In genomic region chr7:11469028-11469718, GRCh38 we compare ENCODE assay signal across 16 cellular contexts.
"Had no signal": no experiment of that assay in that cellular context is flagged by ENCODE, and none has a peak within 500 bp of the region (broad histone marks: within the 10 kb centered on the region; RNA-seq: fewer than 3 reads in every experiment).

No MANE protein-coding gene starts in this region.

- H3K27ac Mint-ChIP-seq: activated CD4-positive, alpha-beta T cell treated with anti-CD3 and anti-CD28 coated beads, Interleukin-2, amount 10 ng/mL, durations not matched to agents 7 days and 5 days; activated naive CD4-positive, alpha-beta T cell treated with anti-CD3 and anti-CD28 coated beads, Interleukin-2, amount 10 ng/mL, durations not matched to agents 7 days and 5 days; activated naive CD8-positive, alpha-beta T cell treated with anti-CD3 and anti-CD28 coated beads, Interleukin-2, amount 50 U/mL, for 24 hours; memory B cell; naive thymus-derived CD8-positive, alpha-beta T cell; stimulated activated naive B cell treated with anti-CD40 and anti-IgM and Interleukin-4, amounts not matched to agents 10 μg/mL and 1 μg/mL and 100 μg/mL, for 72 hours had no signal

- DNase-seq: activated CD4-positive, alpha-beta T cell treated with anti-CD3 and anti-CD28 coated beads, Interleukin-2, amount 10 ng/mL, durations not matched to agents 7 days and 5 days; activated CD8-positive, alpha-beta memory T cell treated with anti-CD3 and anti-CD28 coated beads, Interleukin-2, amount 50 U/mL, for 4 hours; activated effector memory CD4-positive, alpha-beta T cell treated with Interleukin-2 at 50 U/mL for 16 hours; activated naive CD4-positive, alpha-beta T cell treated with anti-CD3 and anti-CD28 coated beads, Interleukin-2, amount 10 ng/mL, durations not matched to agents 7 days and 5 days; activated naive CD8-positive, alpha-beta T cell treated with anti-CD3 and anti-CD28 coated beads, Interleukin-2, amount 50 U/mL, for 24 hours; activated T-cell treated with anti-CD3 and anti-CD28 coated beads, Interleukin-2, amount 50 U/mL, for 4 hours; aorta; dermis blood vessel endothelial cell; effector memory CD4-positive, alpha-beta T cell; esophagus squamous epithelium; left ventricle myocardium inferior; naive thymus-derived CD8-positive, alpha-beta T cell; retina; stimulated activated naive B cell treated with anti-CD40 and anti-IgM and Interleukin-4, amounts not matched to agents 10 μg/mL and 1 μg/mL and 100 μg/mL, for 72 hours had no signal

- H3K36me3 Mint-ChIP-seq: activated naive CD4-positive, alpha-beta T cell treated with anti-CD3 and anti-CD28 coated beads, Interleukin-2, amount 10 ng/mL, durations not matched to agents 7 days and 5 days; memory B cell; naive thymus-derived CD8-positive, alpha-beta T cell; stimulated activated naive B cell treated with anti-CD40 and anti-IgM and Interleukin-4, amounts not matched to agents 10 μg/mL and 1 μg/mL and 100 μg/mL, for 72 hours had no signal

- H3K4me3 ChIP-seq: esophagus squamous epithelium, left ventricle myocardium inferior had no signal

- H3K36me3 ChIP-seq: esophagus squamous epithelium, left ventricle myocardium inferior had no signal

- H3K4me1 ChIP-seq: esophagus squamous epithelium, left ventricle myocardium inferior had no signal

- H3K27ac ChIP-seq: esophagus squamous epithelium, left ventricle myocardium inferior had no signal

- H3K4me3 Mint-ChIP-seq: activated CD4-positive, alpha-beta T cell treated with anti-CD3 and anti-CD28 coated beads, Interleukin-2, amount 10 ng/mL, durations not matched to agents 7 days and 5 days; activated naive CD4-positive, alpha-beta T cell treated with anti-CD3 and anti-CD28 coated beads, Interleukin-2, amount 10 ng/mL, durations not matched to agents 7 days and 5 days; activated naive CD8-positive, alpha-beta T cell treated with anti-CD3 and anti-CD28 coated beads, Interleukin-2, amount 50 U/mL, for 24 hours; activated T-cell treated with anti-CD3 and anti-CD28 coated beads, Interleukin-2, amount 50 U/mL, for 4 hours; memory B cell; naive thymus-derived CD8-positive, alpha-beta T cell; stimulated activated naive B cell treated with anti-CD40 and anti-IgM and Interleukin-4, amounts not matched to agents 10 μg/mL and 1 μg/mL and 100 μg/mL, for 72 hours had no signal

- H3K4me1 Mint-ChIP-seq: activated CD4-positive, alpha-beta T cell treated with anti-CD3 and anti-CD28 coated beads, Interleukin-2, amount 10 ng/mL, durations not matched to agents 7 days and 5 days; activated naive CD4-positive, alpha-beta T cell treated with anti-CD3 and anti-CD28 coated beads, Interleukin-2, amount 10 ng/mL, durations not matched to agents 7 days and 5 days; activated naive CD8-positive, alpha-beta T cell treated with anti-CD3 and anti-CD28 coated beads, Interleukin-2, amount 50 U/mL, for 24 hours; memory B cell; naive thymus-derived CD8-positive, alpha-beta T cell; stimulated activated naive B cell treated with anti-CD40 and anti-IgM and Interleukin-4, amounts not matched to agents 10 μg/mL and 1 μg/mL and 100 μg/mL, for 72 hours had no signal

- ATAC-seq: activated CD4-positive, CD25-positive, alpha-beta regulatory T cell treated with anti-CD3 and anti-CD28 coated beads, Interleukin-2, amount 50 U/mL, for 24 hours; activated naive CD8-positive, alpha-beta T cell treated with anti-CD3 and anti-CD28 coated beads, Interleukin-2, amount 50 U/mL, for 24 hours; activated T-cell treated with anti-CD3 and anti-CD28 coated beads, Interleukin-2, amount 50 U/mL, for 4 hours; naive thymus-derived CD8-positive, alpha-beta T cell; stimulated activated naive B cell treated with anti-CD40 and anti-IgM and Interleukin-4, amounts not matched to agents 10 μg/mL and 1 μg/mL and 100 μg/mL, for 72 hours had no signal

- H3K27me3 Mint-ChIP-seq: activated CD4-positive, alpha-beta T cell treated with anti-CD3 and anti-CD28 coated beads, Interleukin-2, amount 10 ng/mL, durations not matched to agents 7 days and 5 days; activated naive CD4-positive, alpha-beta T cell treated with anti-CD3 and anti-CD28 coated beads, Interleukin-2, amount 10 ng/mL, durations not matched to agents 7 days and 5 days; activated naive CD8-positive, alpha-beta T cell treated with anti-CD3 and anti-CD28 coated beads, Interleukin-2, amount 50 U/mL, for 24 hours; memory B cell; naive thymus-derived CD8-positive, alpha-beta T cell; stimulated activated naive B cell treated with anti-CD40 and anti-IgM and Interleukin-4, amounts not matched to agents 10 μg/mL and 1 μg/mL and 100 μg/mL, for 72 hours had no signal

- H3K27me3 ChIP-seq: esophagus squamous epithelium had no signal

- H3K9me3 Mint-ChIP-seq: activated CD4-positive, alpha-beta T cell treated with anti-CD3 and anti-CD28 coated beads, Interleukin-2, amount 10 ng/mL, durations not matched to agents 7 days and 5 days; activated naive CD8-positive, alpha-beta T cell treated with anti-CD3 and anti-CD28 coated beads, Interleukin-2, amount 50 U/mL, for 24 hours; activated T-cell treated with anti-CD3 and anti-CD28 coated beads, Interleukin-2, amount 50 U/mL, for 4 hours; memory B cell; naive thymus-derived CD8-positive, alpha-beta T cell; stimulated activated naive B cell treated with anti-CD40 and anti-IgM and Interleukin-4, amounts not matched to agents 10 μg/mL and 1 μg/mL and 100 μg/mL, for 72 hours had no signal

- H3K9me3 ChIP-seq: esophagus squamous epithelium, left ventricle myocardium inferior had no signal
